ENCODE assay signal across 1 cellular context in the genomic region with DNA sequence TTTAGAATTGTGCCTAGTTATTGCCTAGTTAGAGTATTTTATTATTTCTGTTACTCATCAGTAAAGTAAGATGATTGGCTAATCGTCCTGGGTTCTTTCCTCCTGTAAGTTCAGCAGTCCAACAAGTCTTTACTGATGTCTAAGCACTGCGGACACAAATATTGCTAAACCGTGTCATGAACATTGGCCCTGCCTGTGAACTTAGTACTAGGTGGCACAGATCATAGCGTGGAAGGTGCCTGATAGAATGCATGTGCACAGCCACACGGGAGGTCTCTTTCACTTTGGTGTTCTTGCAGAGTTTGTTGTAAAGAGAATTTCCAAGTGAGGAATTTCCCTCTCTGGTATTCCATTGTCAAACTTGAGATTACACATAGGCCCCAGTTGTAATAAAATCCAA.
A peak's percentile ranks its signal among the peaks of the same experiment; 100 is the strongest.
TF ChIP-seq lines count a peak whose summit lies in the region.

No MANE protein-coding gene starts in this region.

TF ChIP-seq in HepG2, 621 proteins besides CTCF, POLR2A, EP300 and RAD21 (continued from another document and continues in another):
- no peak for TF ChIP-seq EZH2 (conservative IDR thresholded peaks at IDR 0.05; ENCODE audit: low read depth, low read length)
- TF ChIP-seq, protein P1, sequence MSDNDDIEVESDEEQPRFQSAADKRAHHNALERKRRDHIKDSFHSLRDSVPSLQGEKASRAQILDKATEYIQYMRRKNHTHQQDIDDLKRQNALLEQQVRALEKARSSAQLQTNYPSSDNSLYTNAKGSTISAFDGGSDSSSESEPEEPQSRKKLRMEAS (IDR thresholded peaks at IDR 0.05) = peak; percentile 94
- TF ChIP-seq ETS1 (CRISPR knock-in tag; IDR thresholded peaks at IDR 0.05) = no peak
- no peak for TF ChIP-seq TBP (CRISPR knock-in tag; IDR thresholded peaks at IDR 0.05)
- no peak for TF ChIP-seq ZNF83 (CRISPR knock-in tag; IDR thresholded peaks at IDR 0.05; ENCODE audit: borderline replicate concordance)
- no peak for TF ChIP-seq SIN3B (IDR thresholded peaks at IDR 0.05; ENCODE audit: low read length)
- no peak for TF ChIP-seq NFRKB (IDR thresholded peaks at IDR 0.05)
- 0 out of 4 replicates have a peak, but pooled peaks have one; percentile 8 to 26 for TF ChIP-seq MAFK (conservative IDR thresholded peaks at IDR 0.05 in 1 of 2, IDR thresholded peaks at IDR 0.05 in 1 of 2; ENCODE audit: low read length in 2 of 2)
- TF ChIP-seq PAWR (CRISPR knock-in tag; IDR thresholded peaks at IDR 0.05; ENCODE audit: borderline replicate concordance) = no peak
- TF ChIP-seq, protein P2, sequence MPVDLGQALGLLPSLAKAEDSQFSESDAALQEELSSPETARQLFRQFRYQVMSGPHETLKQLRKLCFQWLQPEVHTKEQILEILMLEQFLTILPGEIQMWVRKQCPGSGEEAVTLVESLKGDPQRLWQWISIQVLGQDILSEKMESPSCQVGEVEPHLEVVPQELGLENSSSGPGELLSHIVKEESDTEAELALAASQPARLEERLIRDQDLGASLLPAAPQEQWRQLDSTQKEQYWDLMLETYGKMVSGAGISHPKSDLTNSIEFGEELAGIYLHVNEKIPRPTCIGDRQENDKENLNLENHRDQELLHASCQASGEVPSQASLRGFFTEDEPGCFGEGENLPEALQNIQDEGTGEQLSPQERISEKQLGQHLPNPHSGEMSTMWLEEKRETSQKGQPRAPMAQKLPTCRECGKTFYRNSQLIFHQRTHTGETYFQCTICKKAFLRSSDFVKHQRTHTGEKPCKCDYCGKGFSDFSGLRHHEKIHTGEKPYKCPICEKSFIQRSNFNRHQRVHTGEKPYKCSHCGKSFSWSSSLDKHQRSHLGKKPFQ (CRISPR knock-in tag; IDR thresholded peaks at IDR 0.05; ENCODE audit: insufficient replicate concordance) = no peak
- no peak for TF ChIP-seq SALL2 (CRISPR knock-in tag; IDR thresholded peaks at IDR 0.05)
- TF ChIP-seq, protein P3, sequence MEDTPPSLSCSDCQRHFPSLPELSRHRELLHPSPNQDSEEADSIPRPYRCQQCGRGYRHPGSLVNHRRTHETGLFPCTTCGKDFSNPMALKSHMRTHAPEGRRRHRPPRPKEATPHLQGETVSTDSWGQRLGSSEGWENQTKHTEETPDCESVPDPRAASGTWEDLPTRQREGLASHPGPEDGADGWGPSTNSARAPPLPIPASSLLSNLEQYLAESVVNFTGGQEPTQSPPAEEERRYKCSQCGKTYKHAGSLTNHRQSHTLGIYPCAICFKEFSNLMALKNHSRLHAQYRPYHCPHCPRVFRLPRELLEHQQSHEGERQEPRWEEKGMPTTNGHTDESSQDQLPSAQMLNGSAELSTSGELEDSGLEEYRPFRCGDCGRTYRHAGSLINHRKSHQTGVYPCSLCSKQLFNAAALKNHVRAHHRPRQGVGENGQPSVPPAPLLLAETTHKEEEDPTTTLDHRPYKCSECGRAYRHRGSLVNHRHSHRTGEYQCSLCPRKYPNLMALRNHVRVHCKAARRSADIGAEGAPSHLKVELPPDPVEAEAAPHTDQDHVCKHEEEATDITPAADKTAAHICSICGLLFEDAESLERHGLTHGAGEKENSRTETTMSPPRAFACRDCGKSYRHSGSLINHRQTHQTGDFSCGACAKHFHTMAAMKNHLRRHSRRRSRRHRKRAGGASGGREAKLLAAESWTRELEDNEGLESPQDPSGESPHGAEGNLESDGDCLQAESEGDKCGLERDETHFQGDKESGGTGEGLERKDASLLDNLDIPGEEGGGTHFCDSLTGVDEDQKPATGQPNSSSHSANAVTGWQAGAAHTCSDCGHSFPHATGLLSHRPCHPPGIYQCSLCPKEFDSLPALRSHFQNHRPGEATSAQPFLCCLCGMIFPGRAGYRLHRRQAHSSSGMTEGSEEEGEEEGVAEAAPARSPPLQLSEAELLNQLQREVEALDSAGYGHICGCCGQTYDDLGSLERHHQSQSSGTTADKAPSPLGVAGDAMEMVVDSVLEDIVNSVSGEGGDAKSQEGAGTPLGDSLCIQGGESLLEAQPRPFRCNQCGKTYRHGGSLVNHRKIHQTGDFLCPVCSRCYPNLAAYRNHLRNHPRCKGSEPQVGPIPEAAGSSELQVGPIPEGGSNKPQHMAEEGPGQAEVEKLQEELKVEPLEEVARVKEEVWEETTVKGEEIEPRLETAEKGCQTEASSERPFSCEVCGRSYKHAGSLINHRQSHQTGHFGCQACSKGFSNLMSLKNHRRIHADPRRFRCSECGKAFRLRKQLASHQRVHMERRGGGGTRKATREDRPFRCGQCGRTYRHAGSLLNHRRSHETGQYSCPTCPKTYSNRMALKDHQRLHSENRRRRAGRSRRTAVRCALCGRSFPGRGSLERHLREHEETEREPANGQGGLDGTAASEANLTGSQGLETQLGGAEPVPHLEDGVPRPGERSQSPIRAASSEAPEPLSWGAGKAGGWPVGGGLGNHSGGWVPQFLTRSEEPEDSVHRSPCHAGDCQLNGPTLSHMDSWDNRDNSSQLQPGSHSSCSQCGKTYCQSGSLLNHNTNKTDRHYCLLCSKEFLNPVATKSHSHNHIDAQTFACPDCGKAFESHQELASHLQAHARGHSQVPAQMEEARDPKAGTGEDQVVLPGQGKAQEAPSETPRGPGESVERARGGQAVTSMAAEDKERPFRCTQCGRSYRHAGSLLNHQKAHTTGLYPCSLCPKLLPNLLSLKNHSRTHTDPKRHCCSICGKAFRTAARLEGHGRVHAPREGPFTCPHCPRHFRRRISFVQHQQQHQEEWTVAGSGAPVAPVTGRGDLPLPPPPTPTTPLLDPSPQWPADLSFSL (CRISPR knock-in tag; IDR thresholded peaks at IDR 0.05) = no peak
- no peak for TF ChIP-seq KDM5A (IDR thresholded peaks at IDR 0.05; ENCODE audit: borderline replicate concordance, low read length)
- no peak for TF ChIP-seq ZNF878 (CRISPR knock-in tag; IDR thresholded peaks at IDR 0.05)
- TF ChIP-seq, protein P4, sequence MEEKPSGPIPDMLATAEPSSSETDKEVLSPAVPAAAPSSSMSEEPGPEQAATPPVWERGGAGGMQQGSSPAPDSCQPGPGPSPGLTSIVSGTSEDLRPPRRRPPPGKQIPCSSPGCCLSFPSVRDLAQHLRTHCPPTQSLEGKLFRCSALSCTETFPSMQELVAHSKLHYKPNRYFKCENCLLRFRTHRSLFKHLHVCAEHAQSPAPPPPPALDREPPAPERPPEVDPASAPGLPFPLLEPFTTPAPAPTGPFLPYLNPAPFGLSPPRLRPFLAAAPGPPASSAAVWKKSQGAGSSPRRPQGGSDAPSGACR (CRISPR knock-in tag; IDR thresholded peaks at IDR 0.05) = no peak
- TF ChIP-seq ZNF775 (CRISPR knock-in tag; IDR thresholded peaks at IDR 0.05; ENCODE audit: borderline replicate concordance) = no peak
- TF ChIP-seq LCORL (IDR thresholded peaks at IDR 0.05) = no peak
- no peak for TF ChIP-seq LCORL (CRISPR knock-in tag; IDR thresholded peaks at IDR 0.05)
- TF ChIP-seq RXRB (CRISPR knock-in tag; IDR thresholded peaks at IDR 0.05; ENCODE audit: borderline replicate concordance) = peak; percentile 77; the same call in 1 of the 2 replicates
- no peak for TF ChIP-seq ZNF687 (CRISPR knock-in tag; IDR thresholded peaks at IDR 0.05)
- TF ChIP-seq RFXAP (CRISPR knock-in tag; IDR thresholded peaks at IDR 0.05; ENCODE audit: borderline replicate concordance) = peak; percentile 67; the same call in 1 of the 2 replicates
- no peak for TF ChIP-seq ZNF672 (CRISPR knock-in tag; IDR thresholded peaks at IDR 0.05)
- TF ChIP-seq FOXO1 (CRISPR knock-in tag; IDR thresholded peaks at IDR 0.05) = peak; percentile 76; the same call in 1 of the 2 replicates
- no peak for TF ChIP-seq DDIT3 (CRISPR knock-in tag; IDR thresholded peaks at IDR 0.05)
- no peak for TF ChIP-seq ETV6 (CRISPR knock-in tag; conservative IDR thresholded peaks at IDR 0.05)
- TF ChIP-seq ZNF564 (CRISPR knock-in tag; IDR thresholded peaks at IDR 0.05) = no peak
- TF ChIP-seq ZBTB25 (CRISPR knock-in tag; IDR thresholded peaks at IDR 0.05) = peak; percentile 57; the same call in 1 of the 2 replicates
- TF ChIP-seq ZUFSP (CRISPR knock-in tag; IDR thresholded peaks at IDR 0.05; ENCODE audit: borderline replicate concordance) = no peak
- no peak for TF ChIP-seq ZNF282 (IDR thresholded peaks at IDR 0.05; ENCODE audit: partially characterized antibody)
- TF ChIP-seq ZNF652 (CRISPR knock-in tag; IDR thresholded peaks at IDR 0.05; ENCODE audit: borderline replicate concordance, low read depth) = no peak
- TF ChIP-seq PBX3 (CRISPR knock-in tag; IDR thresholded peaks at IDR 0.05; ENCODE audit: borderline replicate concordance) = no peak
- TF ChIP-seq FOXJ3 (CRISPR knock-in tag; IDR thresholded peaks at IDR 0.05; ENCODE audit: borderline replicate concordance) = peak; percentile 82; the same call in 1 of the 2 replicates
- TF ChIP-seq, protein P5, sequence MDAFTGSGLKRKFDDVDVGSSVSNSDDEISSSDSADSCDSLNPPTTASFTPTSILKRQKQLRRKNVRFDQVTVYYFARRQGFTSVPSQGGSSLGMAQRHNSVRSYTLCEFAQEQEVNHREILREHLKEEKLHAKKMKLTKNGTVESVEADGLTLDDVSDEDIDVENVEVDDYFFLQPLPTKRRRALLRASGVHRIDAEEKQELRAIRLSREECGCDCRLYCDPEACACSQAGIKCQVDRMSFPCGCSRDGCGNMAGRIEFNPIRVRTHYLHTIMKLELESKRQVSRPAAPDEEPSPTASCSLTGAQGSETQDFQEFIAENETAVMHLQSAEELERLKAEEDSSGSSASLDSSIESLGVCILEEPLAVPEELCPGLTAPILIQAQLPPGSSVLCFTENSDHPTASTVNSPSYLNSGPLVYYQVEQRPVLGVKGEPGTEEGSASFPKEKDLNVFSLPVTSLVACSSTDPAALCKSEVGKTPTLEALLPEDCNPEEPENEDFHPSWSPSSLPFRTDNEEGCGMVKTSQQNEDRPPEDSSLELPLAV (CRISPR knock-in tag; conservative IDR thresholded peaks at IDR 0.05; ENCODE audit: low read depth) = no peak
- TF ChIP-seq IKZF1 (IDR thresholded peaks at IDR 0.05) = no peak
